In the genomic region with DNA sequence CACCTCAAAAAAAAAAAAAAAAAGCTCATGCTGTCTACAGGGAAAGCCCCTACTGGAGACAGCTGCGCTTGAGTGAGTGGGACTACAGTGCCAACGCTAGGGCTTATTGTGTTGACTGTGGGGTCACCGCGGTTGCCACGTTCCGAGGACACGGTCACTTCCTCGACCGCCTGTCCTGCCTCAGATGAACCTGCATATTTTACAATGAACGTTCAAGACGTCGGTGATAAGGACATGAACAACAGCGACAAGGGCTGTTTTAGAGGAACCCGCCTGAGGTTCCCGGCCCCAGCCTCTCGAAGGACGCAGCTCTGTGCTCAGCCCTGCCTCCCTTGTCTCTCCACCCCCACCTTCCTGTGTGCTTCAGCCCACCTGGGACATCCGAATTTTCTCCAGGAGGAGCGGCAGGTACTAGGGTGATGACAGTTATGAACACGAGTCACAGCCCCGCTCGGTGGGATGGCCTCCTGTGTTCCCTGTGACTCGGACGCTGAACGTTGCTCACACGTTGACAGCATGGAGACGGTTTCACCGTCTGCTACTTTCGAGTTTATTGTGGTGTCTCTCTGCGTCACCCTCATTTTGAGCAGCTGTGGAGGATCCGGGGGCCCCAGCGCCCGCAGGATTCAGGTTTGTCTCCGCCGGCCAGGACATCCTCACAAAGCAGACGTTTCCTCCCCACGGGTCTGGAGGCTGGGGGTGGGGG, we compare ENCODE assay signal across 8 cellular contexts. TPM values are rescaled to one million over a fixed set of nuclear protein-coding genes. Genes with fewer than 3 reads are reported as not detected.
DNase-seq lines count a peak whose midpoint lies in the region; ATAC-seq lines count a peak whose summit lies in the region.
"Had no signal": no experiment of that assay in that cellular context is flagged by ENCODE, and none has a peak within 500 bp of the region (broad histone marks: within the 10 kb centered on the region; RNA-seq: fewer than 3 reads in every experiment).

No MANE protein-coding gene starts in this region.

- no peaks in the 10 kb centered on the region for H3K9me3 ChIP-seq in T-helper 17 cell (ENCODE audit: control insufficient read depth, low read length, poor library complexity, severe bottlenecking)

- peak; percentile 40 for ATAC-seq in GM21576 (IDR thresholded peaks at IDR 0.05; ENCODE audit: unreplicated experiment)
- ATAC-seq in T-helper 17 cell, result peak; percentile 87
- ATAC-seq in central memory CD8-positive, alpha-beta T cell (replicated peaks; ENCODE audit: extremely low read depth, poor library complexity, severe bottlenecking), result peak; percentile 87

- no peaks in the 10 kb centered on the region for H3K9me3 Mint-ChIP-seq in central memory CD8-positive, alpha-beta T cell

- H3K4me1 Mint-ChIP-seq in T-helper 17 cell, result peaks cover 8% of the 10 kb centered on the region
- peaks cover 13% of the 10 kb centered on the region for H3K4me1 Mint-ChIP-seq in central memory CD8-positive, alpha-beta T cell

- DNase-seq in T-helper 17 cell, result peak in 1 of 3 donors; percentile 41
- peak; percentile 56 to 69 for DNase-seq in central memory CD8-positive, alpha-beta T cell (ENCODE audit: low spot score in 2 of 2)
- DNase-seq in stimulated activated CD8-positive, alpha-beta memory T cell treated with anti-CD3 and anti-CD28 coated beads, Interleukin-2, amount 100 ng/mL, for 48 hours (ENCODE audit: low read depth in 2 of 2), result peak; percentile 54 to 71
- DNase-seq in NCI-H345 (lab: John Stamatoyannopoulos, UW), result no peak
- no peak for DNase-seq in DMS153 treated with DMSO at 0.1 percent for 48 hours (lab: John Stamatoyannopoulos, UW; ENCODE audit: unreplicated experiment)
- no peak for DNase-seq in ureter (ENCODE audit: low spot score)

- H3K36me3 Mint-ChIP-seq in T-helper 17 cell (ENCODE audit: low read depth), result no peaks in the 10 kb centered on the region
- H3K36me3 Mint-ChIP-seq in central memory CD8-positive, alpha-beta T cell (ENCODE audit: insufficient read depth), result peaks cover 11% of the 10 kb centered on the region

- H3K27me3 Mint-ChIP-seq in T-helper 17 cell, result peaks cover 30% of the 10 kb centered on the region
- peaks cover 10% of the 10 kb centered on the region for H3K27me3 Mint-ChIP-seq in central memory CD8-positive, alpha-beta T cell

- peak overlapping the region; percentile 85 for H3K4me3 Mint-ChIP-seq in T-helper 17 cell
- H3K4me3 Mint-ChIP-seq in central memory CD8-positive, alpha-beta T cell, result peak overlapping the region; percentile 62

- peak overlapping the region; percentile 84 for H3K27ac Mint-ChIP-seq in T-helper 17 cell
- H3K27ac Mint-ChIP-seq in central memory CD8-positive, alpha-beta T cell (ENCODE audit: low read depth), result peak overlapping the region; percentile 85

RNA-seq across cellular contexts. Expression of a gene that starts 11.3 kb away (rescaled TPM):
- 1 to 10 TPM; 1.3 to 3.2 TPM for total RNA-seq in T-helper 17 cell
- total RNA-seq in ureter, result 6.6 TPM
- total RNA-seq: RPMI7951 had no signal

RNA-seq across cellular contexts. Expression of a gene that starts 13.9 kb away (rescaled TPM):
- total RNA-seq in T-helper 17 cell, result 1 to 10 TPM; 7.7 to 8.5 TPM
- total RNA-seq in ureter, result 52.2 TPM

RNA-seq across cellular contexts. Expression of a gene that starts 38.4 kb away (rescaled TPM):
- total RNA-seq in T-helper 17 cell (1 to 10 TPM in 1 of 2 donors, not detected in 1; 5.7 TPM), ureter (109 TPM)

RNA-seq across cellular contexts. Expression of a gene that starts 41.6 kb away (rescaled TPM):
- total RNA-seq in T-helper 17 cell (under 1 TPM in 1 of 2 donors, not detected in 1; 0.90 TPM), ureter (40.6 TPM)
- total RNA-seq: RPMI7951 had no signal

RNA-seq across cellular contexts. Expression of a gene that starts 47.2 kb away (rescaled TPM):
- total RNA-seq in T-helper 17 cell (not detected), ureter (62.8 TPM)
- total RNA-seq: RPMI7951 had no signal

Comparison
In these comparisons a context has a peak if more than half of its experiments do, and no peak if none do; other contexts are left out.
1. DNase-seq: peak in central memory CD8-positive, alpha-beta T cell (2 of 2) and stimulated activated CD8-positive, alpha-beta memory T cell treated with anti-CD3 and anti-CD28 coated beads, Interleukin-2, amount 100 ng/mL, for 48 hours (2 of 2); none in NCI-H345 (single experiment), DMS153 treated with DMSO at 0.1 percent for 48 hours (single experiment) and ureter (single experiment).
2. RNA of a gene that starts 38.4 kb away (total RNA-seq): 109 TPM in ureter (single experiment); 5.7 TPM in T-helper 17 cell; every median in the first group is over 10 times any median in the second.
3. Peak in every context shown above with its lines, with median percentiles within 50 percentile points of each other: ATAC-seq.